ENCODE assay signal across 29 cellular contexts in genomic region chr11:114783805-114784204, GRCh38.
"Had no signal": no experiment of that assay in that cellular context is flagged by ENCODE, and none has a peak within 500 bp of the region (broad histone marks: within the 10 kb centered on the region; RNA-seq: fewer than 3 reads in every experiment).

No MANE protein-coding gene starts in this region.

- H3K27me3 ChIP-seq: body of pancreas, gastrocnemius medialis, ovary, thyroid gland, upper lobe of left lung, vagina had no signal

- DNase-seq: activated CD4-positive, alpha-beta T cell treated with anti-CD3 and anti-CD28 coated beads for 4 hours; activated CD4-positive, alpha-beta T cell treated with anti-CD3 and anti-CD28 coated beads, Interleukin-2, amount 50 U/mL, for 4 hours; activated naive CD4-positive, alpha-beta T cell treated with Interleukin-2 at 50 U/mL for 16 hours; activated T-cell treated with anti-CD3 and anti-CD28 coated beads for 4 hours; activated T-cell treated with anti-CD3 and anti-CD28 coated beads, Interleukin-2, amount 50 U/mL, for 72 hours; aorta; body of pancreas; dermis blood vessel endothelial cell; effector CD4-positive, alpha-beta T cell; gastrocnemius medialis; hippocampal formation; kidney; left lung; ovary; retina; stimulated activated CD4-positive, alpha-beta T cell treated with anti-CD3 and anti-CD28 coated beads, Interleukin-1b, Interleukin-23, amount 100 ng/mL, for 48 hours; stimulated activated CD4-positive, alpha-beta T cell treated with anti-CD3 and anti-CD28 coated beads, Interleukin-4, amount 100 ng/mL, for 4 hours; stimulated activated CD8-positive, alpha-beta memory T cell treated with anti-CD3 and anti-CD28 coated beads, Interleukin-4, amount 100 ng/mL, for 48 hours; stomach; T-helper 9 cell; thyroid gland; upper lobe of left lung had no signal

- FAIRE-seq: colon, kidney, TTC549 had no signal

- H3K9me3 ChIP-seq: body of pancreas, gastrocnemius medialis, left lung, ovary, stomach, thyroid gland, upper lobe of left lung, vagina had no signal

- H3K27ac ChIP-seq: body of pancreas, gastrocnemius medialis, left lung, ovary, skin epidermis, stomach, thyroid gland, upper lobe of left lung, vagina, VCaP had no signal

- H3K4me3 ChIP-seq: body of pancreas, gastrocnemius medialis, left lung, ovary, skin epidermis, stomach, thyroid gland, upper lobe of left lung, vagina had no signal

- H3K4me1 ChIP-seq: body of pancreas, left lung, stomach, thyroid gland, upper lobe of left lung, vagina had no signal

- H3K36me3 ChIP-seq: gastrocnemius medialis, left lung, ovary, stomach, thyroid gland, upper lobe of left lung, vagina had no signal

- ATAC-seq: activated T-cell treated with anti-CD3 and anti-CD28 coated beads, Interleukin-2, amount 50 U/mL, for 72 hours; body of pancreas; gastrocnemius medialis; left lung; sciatic nerve; stimulated activated memory B cell treated with anti-CD40 and anti-IgM and Interleukin-4, amounts not matched to agents 10 μg/mL and 1 μg/mL and 100 μg/mL, for 72 hours had no signal
